In genomic region chr3:47002490-47003410, GRCh38 we compare ENCODE assay signal across 15 cellular contexts. TPM values are rescaled to one million over a fixed set of nuclear protein-coding genes. Genes with fewer than 3 reads are reported as not detected.
DNase-seq lines count a peak whose midpoint lies in the region; ATAC-seq, FAIRE-seq and TF ChIP-seq lines count a peak whose summit lies in the region.
"Had no signal": no experiment of that assay in that cellular context is flagged by ENCODE, and none has a peak within 500 bp of the region (broad histone marks: within the 10 kb centered on the region; RNA-seq: fewer than 3 reads in every experiment).

No MANE protein-coding gene starts in this region.

- ATAC-seq in DND-41 (ENCODE audit: insufficient read depth, low read depth), result peak; percentile 40; the same call in 2 of the 3 replicates
- ATAC-seq in HepG2, result no peak
- ATAC-seq in GM21515 (IDR thresholded peaks at IDR 0.05; ENCODE audit: unreplicated experiment), result no peak
- ATAC-seq in HG03175 (IDR thresholded peaks at IDR 0.05; ENCODE audit: unreplicated experiment), result no peak

- H3K79me2 ChIP-seq in DND-41 (ENCODE audit: insufficient read depth, low read length) (no peaks in the 10 kb centered on the region), HepG2 (ENCODE audit: insufficient read depth, low read length) (no peaks in the 10 kb centered on the region)

- TF ChIP-seq POLR2A in HepG2 (IDR thresholded peaks at IDR 0.05; ENCODE audit: insufficient read depth in 1 of 2, low read depth in 2 of 2, low read length in 2 of 2), result no peak

- DNase-seq in DND-41, result peak; percentile 40
- DNase-seq in WERI-Rb-1, result no peak
- DNase-seq in HepG2 (ENCODE audit: low spot score), result no peak
- no peak for DNase-seq in LoVo (ENCODE audit: low spot score)
- DNase-seq in dedifferentiated amniotic fluid mesenchymal stem cell (ENCODE audit: extremely low spot score), result no peak
- DNase-seq: activated CD4-positive, alpha-beta memory T cell treated with anti-CD3 and anti-CD28 coated beads, Interleukin-2, amount 10 ng/mL, durations not matched to agents 7 days and 5 days; BE2C; NCI-H187; NCI-H510A; stimulated activated naive CD4-positive, alpha-beta T cell had no signal

- H3K4me1 ChIP-seq in DND-41 (ENCODE audit: insufficient read depth, low read length), result no peaks in the 10 kb centered on the region
- peaks cover 12% of the 10 kb centered on the region for H3K4me1 ChIP-seq in HepG2 (ENCODE audit: insufficient read depth, low read length)
- H3K4me1 ChIP-seq: BE2C had no signal

- H3K4me3 ChIP-seq in DND-41 (ENCODE audit: low read depth in 1 of 2, low read length in 2 of 2) (no peak overlapping the region), WERI-Rb-1 (ENCODE audit: low read depth, low read length) (no peak overlapping the region), HepG2 (replicated peaks in 1 of 3; ENCODE audit: insufficient read depth in 1 of 3, low read depth in 2 of 3, low read length in 3 of 3) (no peak overlapping the region)

- peak; percentile 23; the same call in 1 of the 2 replicates for TF ChIP-seq CTCF in 22Rv1 (IDR thresholded peaks at IDR 0.05)
- TF ChIP-seq CTCF in DND-41 (IDR thresholded peaks at IDR 0.05; ENCODE audit: borderline replicate concordance, extremely low read depth, low read length, poor library complexity, severe bottlenecking), result peak; percentile 56
- peak; percentile 54 for TF ChIP-seq CTCF in WERI-Rb-1 (IDR thresholded peaks at IDR 0.05; ENCODE audit: low read depth, low read length)
- TF ChIP-seq CTCF in HepG2 (CRISPR knock-in tag; IDR thresholded peaks at IDR 0.05), result peak; percentile 49

- H3K27ac ChIP-seq in 22Rv1 (no peak overlapping the region), DND-41 (ENCODE audit: low read length) (peak overlapping the region; percentile 57), WERI-Rb-1 (no peak overlapping the region), HepG2 (ENCODE audit: extremely low read length, insufficient read depth, low read length) (no peak overlapping the region)

- POLR2A ChIA-PET in HepG2 (lab: Yijun Ruan, JAX), result no interaction called here

- H3K9me3 ChIP-seq in DND-41 (ENCODE audit: insufficient read depth, low read length, severe bottlenecking) (no peaks in the 10 kb centered on the region), WERI-Rb-1 (ENCODE audit: severe bottlenecking) (no peaks in the 10 kb centered on the region), HepG2 (ENCODE audit: low read length) (no peaks in the 10 kb centered on the region)
- H3K9me3 ChIP-seq: BE2C had no signal

- H3K9ac ChIP-seq in DND-41 (ENCODE audit: low read depth, low read length) (no peak overlapping the region), HepG2 (ENCODE audit: insufficient read depth, low read depth, low read length) (no peak overlapping the region)

- TF ChIP-seq RAD21 in HepG2 (CRISPR knock-in tag; IDR thresholded peaks at IDR 0.05), result no peak

- FAIRE-seq in HepG2 (lab: Jason Lieb, UNC), result no peak
- FAIRE-seq: TTC549, urothelium cell line had no signal

- in situ Hi-C loops in HepG2 (cut with HindIII; ENCODE audit: extremely low pct_ligation_motif_present, low pct_unique_long_range_greater_than_20kb), result no loop called here

- H4K20me1 ChIP-seq in DND-41 (ENCODE audit: insufficient read depth, low read length), result peaks cover 3% of the 10 kb centered on the region; the same call in 1 of the 2 replicates
- H4K20me1 ChIP-seq in HepG2 (ENCODE audit: insufficient read depth, low read length), result no peaks in the 10 kb centered on the region

- H3K36me3 ChIP-seq in DND-41 (ENCODE audit: insufficient read depth, low read length) (peaks cover 100% of the 10 kb centered on the region), WERI-Rb-1 (peaks cover 72% of the 10 kb centered on the region), HepG2 (replicated peaks in 1 of 2; ENCODE audit: control insufficient read depth in 1 of 2, insufficient read depth in 2 of 2, low read length in 2 of 2) (peaks cover 8 to 23% of the 10 kb centered on the region in 2 experiments)

- H3K4me2 ChIP-seq in DND-41 (ENCODE audit: insufficient read depth, low read length), result no peak overlapping the region
- no peak overlapping the region for H3K4me2 ChIP-seq in HepG2 (ENCODE audit: low read depth, low read length)

- intact Hi-C loops in HepG2 (cut with micrococcal nuclease; ENCODE audit: unreplicated experiment), result no loop called here

- H3K27me3 ChIP-seq in DND-41 (ENCODE audit: insufficient read depth, low read length, poor library complexity), result no peaks in the 10 kb centered on the region
- H3K27me3 ChIP-seq in WERI-Rb-1 (ENCODE audit: insufficient read depth, low read depth, severe bottlenecking), result no peaks in the 10 kb centered on the region
- no peaks in the 10 kb centered on the region for H3K27me3 ChIP-seq in HepG2 (ENCODE audit: control insufficient read depth in 1 of 2, insufficient read depth in 2 of 2, low read length in 2 of 2)
- H3K27me3 ChIP-seq: BE2C had no signal

- BruUV-seq in HepG2 (replicated peaks; lab: Mats Ljungman, UMichigan), result no TSS peak

- TF ChIP-seq EP300 in HepG2 (IDR thresholded peaks at IDR 0.05; ENCODE audit: low read depth in 2 of 2, low read length in 2 of 2) (no peak), HepG2 (CRISPR knock-in tag; IDR thresholded peaks at IDR 0.05; ENCODE audit: borderline replicate concordance) (no peak)

- CTCF ChIA-PET in HepG2 (lab: Yijun Ruan, JAX; ENCODE audit: low intra/inter-chr PET ratio, low total read pairs), result no interaction called here

- WGBS in HepG2 (ENCODE audit: low lambda C conversion rate), result 92% methylated on average over 18 of the region's 36 CpGs

- H2AFZ ChIP-seq in DND-41 (ENCODE audit: low read depth, low read length) (no peak overlapping the region), HepG2 (ENCODE audit: low read length) (no peak overlapping the region)

TF ChIP-seq in HepG2, 621 proteins besides CTCF, POLR2A, EP300 and RAD21 (continues in another document):
- no peak for TF ChIP-seq ZFY (CRISPR knock-in tag; IDR thresholded peaks at IDR 0.05)
- TF ChIP-seq HNRNPLL (IDR thresholded peaks at IDR 0.05; ENCODE audit: low read depth, low read length, poor library complexity, severe bottlenecking), result no peak
- TF ChIP-seq RFX3 (CRISPR knock-in tag; IDR thresholded peaks at IDR 0.05), result no peak
- TF ChIP-seq RORA (CRISPR knock-in tag; IDR thresholded peaks at IDR 0.05), result no peak
- TF ChIP-seq TBX3 (IDR thresholded peaks at IDR 0.05; ENCODE audit: borderline replicate concordance), result no peak

RNA-seq across cellular contexts. Expression of gene NBEAL2, which starts 23.3 kb away (rescaled TPM):
- total RNA-seq in HepG2 (2016; rRNA removed; fragmentation: Illumina TruSeq; extraction: Trizol), result 6.0 and 9.7 TPM in 2 replicates
- total RNA-seq in HepG2 (2016; cell fraction: cytosol; rRNA removed; fragmentation: Illumina TruSeq; extraction: Trizol; ENCODE audit: low read depth), result 1.8 and 2.7 TPM in 2 replicates
- total RNA-seq in HepG2 (2016; cell fraction: insoluble cytoplasmic fraction; rRNA removed; fragmentation: Illumina TruSeq; extraction: Trizol), result 6.0 and 8.3 TPM in 2 replicates
- 4.1 and 4.3 TPM in 2 replicates for total RNA-seq in HepG2 (2016; cell fraction: membrane; rRNA removed; fragmentation: Illumina TruSeq; extraction: Trizol)
- 14.8 and 19.9 TPM in 2 replicates for total RNA-seq in HepG2 (2016; cell fraction: nucleus; rRNA removed; fragmentation: Illumina TruSeq; extraction: Trizol)
- polyA plus RNA-seq in HepG2 (2011; rRNA removed), result 12.4 and 15.8 TPM in 2 replicates
- polyA plus RNA-seq in HepG2 (2011; cell fraction: cytosol; rRNA removed), result 3.6 and 4.9 TPM in 2 replicates
- polyA plus RNA-seq in HepG2 (2011; cell fraction: nucleus; rRNA removed), result 222 and 246 TPM in 2 replicates
- 7.9 and 16.7 TPM in 2 replicates for polyA plus RNA-seq in HepG2 (2012)
- 0.67 and 0.80 TPM in 2 replicates for polyA plus RNA-seq in HepG2 (2016; cell fraction: cytosol; fragmentation: Illumina TruSeq; extraction: Trizol; ENCODE audit: low read depth)
- 6.4 and 7.7 TPM in 2 replicates for polyA plus RNA-seq in HepG2 (2016; cell fraction: insoluble cytoplasmic fraction; fragmentation: Illumina TruSeq; extraction: Trizol; ENCODE audit: low read depth)
- polyA plus RNA-seq in HepG2 (2016; cell fraction: membrane; fragmentation: Illumina TruSeq; extraction: Trizol; ENCODE audit: low read depth), result 1.5 and 1.8 TPM in 2 replicates
- 69.9 and 76.5 TPM in 2 replicates for polyA plus RNA-seq in HepG2 (2016; cell fraction: nucleus; fragmentation: Illumina TruSeq; extraction: Trizol; ENCODE audit: insufficient read depth, low read depth)
- polyA minus RNA-seq in HepG2 (2011; rRNA and poly(A)+ RNA removed; ENCODE audit: low replicate concordance), result 8.9 and 19.6 TPM in 2 replicates
- polyA minus RNA-seq in HepG2 (2011; cell fraction: cytosol; rRNA and poly(A)+ RNA removed), result 2.9 and 3.9 TPM in 2 replicates
- 18.7 and 21.3 TPM in 2 replicates for polyA minus RNA-seq in HepG2 (2011; cell fraction: nucleus; rRNA and poly(A)+ RNA removed)

RNA-seq across cellular contexts. Expression of gene CCDC12, which starts 26.2 kb away (rescaled TPM):
- 49.5 and 55.2 TPM in 2 replicates for total RNA-seq in HepG2 (2016; rRNA removed; fragmentation: Illumina TruSeq; extraction: Trizol)
- total RNA-seq in HepG2 (2016; cell fraction: cytosol; rRNA removed; fragmentation: Illumina TruSeq; extraction: Trizol; ENCODE audit: low read depth), result 28.7 and 32.4 TPM in 2 replicates
- 52.2 and 56.9 TPM in 2 replicates for total RNA-seq in HepG2 (2016; cell fraction: insoluble cytoplasmic fraction; rRNA removed; fragmentation: Illumina TruSeq; extraction: Trizol)
- total RNA-seq in HepG2 (2016; cell fraction: membrane; rRNA removed; fragmentation: Illumina TruSeq; extraction: Trizol), result 27.1 and 29.7 TPM in 2 replicates
- total RNA-seq in HepG2 (2016; cell fraction: nucleus; rRNA removed; fragmentation: Illumina TruSeq; extraction: Trizol), result 28.6 and 32.0 TPM in 2 replicates
- 28.9 and 30.1 TPM in 2 replicates for polyA plus RNA-seq in HepG2 (2011; rRNA removed)
- 32.7 and 35.6 TPM in 2 replicates for polyA plus RNA-seq in HepG2 (2011; cell fraction: cytosol; rRNA removed)
- 40.0 and 40.6 TPM in 2 replicates for polyA plus RNA-seq in HepG2 (2011; cell fraction: nucleus; rRNA removed)
- 26.3 and 31.7 TPM in 2 replicates for polyA plus RNA-seq in HepG2 (2012)
- 14.7 and 15.4 TPM in 2 replicates for polyA plus RNA-seq in HepG2 (2016; cell fraction: cytosol; fragmentation: Illumina TruSeq; extraction: Trizol; ENCODE audit: low read depth)
- 73.4 and 79.9 TPM in 2 replicates for polyA plus RNA-seq in HepG2 (2016; cell fraction: insoluble cytoplasmic fraction; fragmentation: Illumina TruSeq; extraction: Trizol; ENCODE audit: low read depth)
- 18.7 and 18.8 TPM in 2 replicates for polyA plus RNA-seq in HepG2 (2016; cell fraction: membrane; fragmentation: Illumina TruSeq; extraction: Trizol; ENCODE audit: low read depth)
- 55.2 TPM in 2 replicates for polyA plus RNA-seq in HepG2 (2016; cell fraction: nucleus; fragmentation: Illumina TruSeq; extraction: Trizol; ENCODE audit: insufficient read depth, low read depth)
- polyA minus RNA-seq in HepG2 (2011; rRNA and poly(A)+ RNA removed; ENCODE audit: low replicate concordance), result 53.2 and 59.2 TPM in 2 replicates
- 9.3 and 12.2 TPM in 2 replicates for polyA minus RNA-seq in HepG2 (2011; cell fraction: cytosol; rRNA and poly(A)+ RNA removed)
- 41.3 and 55.9 TPM in 2 replicates for polyA minus RNA-seq in HepG2 (2011; cell fraction: nucleus; rRNA and poly(A)+ RNA removed)
